In genomic region chr2:7671312-7671711, GRCh38 we compare ENCODE assay signal across 11 cellular contexts.
DNase-seq lines count a peak whose midpoint lies in the region; ATAC-seq, FAIRE-seq and TF ChIP-seq lines count a peak whose summit lies in the region.
"Had no signal": no experiment of that assay in that cellular context is flagged by ENCODE, and none has a peak within 500 bp of the region (broad histone marks: within the 10 kb centered on the region; RNA-seq: fewer than 3 reads in every experiment).

No MANE protein-coding gene starts in this region.

- DNase-seq in HepG2 (ENCODE audit: low spot score), result no peak
- no peak for DNase-seq in right lobe of liver
- DNase-seq in activated T-helper 2 cell treated with anti-CD3 and anti-CD28 coated beads, Interferon-gamma antibody, Interleukin-2, Interleukin-4, amounts not matched to agents 10 μg/mL and 5 μg/mL and 100 μg/mL, durations not matched to agents 14 hours and 24 hours and 36 hours (ENCODE audit: low spot score), result no peak
- peak; percentile 83 to 91 (median 86) for DNase-seq in right cardiac atrium
- no peak for DNase-seq in NAMALWA (ENCODE audit: low spot score)
- DNase-seq in ascending aorta (ENCODE audit: low spot score in 2 of 2), result no peak
- DNase-seq: GDM1 had no signal

- H3K4me3 ChIP-seq in HepG2 (replicated peaks in 1 of 3; ENCODE audit: insufficient read depth in 1 of 3, low read depth in 2 of 3, low read length in 3 of 3) (no peak overlapping the region), right lobe of liver (no peak overlapping the region), right cardiac atrium (ENCODE audit: low read length) (no peak overlapping the region), ascending aorta (no peak overlapping the region)
- H3K4me3 ChIP-seq: coronary artery had no signal

- CTCF ChIA-PET in HepG2 (lab: Yijun Ruan, JAX; ENCODE audit: low intra/inter-chr PET ratio, low total read pairs), result interaction anchor here (1.2 to 1.9 kb wide), 5 partner anchors 244 to 574 kb away, joined by 3 to 17 read pairs (median 8); no protein-coding TSS in a partner anchor

- no peak for FAIRE-seq in HepG2 (lab: Jason Lieb, UNC)

- H3K4me1 ChIP-seq in HepG2 (ENCODE audit: insufficient read depth, low read length), result no peaks in the 10 kb centered on the region
- H3K4me1 ChIP-seq in right lobe of liver, result peaks cover 0 to 6% (median 0%) of the 10 kb centered on the region in 4 donors
- peaks cover 4% of the 10 kb centered on the region for H3K4me1 ChIP-seq in right cardiac atrium (ENCODE audit: control insufficient read depth, insufficient read depth, low read length)
- H3K4me1 ChIP-seq in ascending aorta, result no peaks in the 10 kb centered on the region

- H3K4me1 Mint-ChIP-seq in activated T-helper 2 cell treated with anti-CD3 and anti-CD28 coated beads, Interferon-gamma antibody, Interleukin-2, Interleukin-4, amounts not matched to agents 10 μg/mL and 5 μg/mL and 100 μg/mL, durations not matched to agents 14 hours and 24 hours and 36 hours (ENCODE audit: low read depth), result peaks cover 62% of the 10 kb centered on the region
- H3K4me1 Mint-ChIP-seq: B cell had no signal

- H3K9me3 ChIP-seq in HepG2 (ENCODE audit: low read length) (no peaks in the 10 kb centered on the region), right lobe of liver (no peaks in the 10 kb centered on the region), right cardiac atrium (ENCODE audit: control insufficient read depth, low read length) (no peaks in the 10 kb centered on the region), ascending aorta (no peaks in the 10 kb centered on the region)

- no peak overlapping the region for H2AFZ ChIP-seq in HepG2 (ENCODE audit: low read length)

- TF ChIP-seq RAD21 in HepG2 (CRISPR knock-in tag; IDR thresholded peaks at IDR 0.05), result no peak

- TF ChIP-seq EP300 in HepG2 (IDR thresholded peaks at IDR 0.05; ENCODE audit: low read depth in 2 of 2, low read length in 2 of 2) (no peak), HepG2 (CRISPR knock-in tag; IDR thresholded peaks at IDR 0.05; ENCODE audit: borderline replicate concordance) (no peak)

- H3K4me2 ChIP-seq in HepG2 (ENCODE audit: low read depth, low read length), result no peak overlapping the region

- intact Hi-C loops in HepG2 (cut with micrococcal nuclease; ENCODE audit: unreplicated experiment) (no loop called here), right lobe of liver (cut with DNase I) (no loop called here), right cardiac atrium (cut with DNase I) (no loop called here), ascending aorta (cut with DNase I) (no loop called here)
- intact Hi-C loops in activated T-helper 2 cell treated with anti-CD3 and anti-CD28 coated beads, Interferon-gamma antibody, Interleukin-2, Interleukin-4, amounts not matched to agents 10 μg/mL and 5 μg/mL and 100 μg/mL, durations not matched to agents 14 hours and 24 hours and 36 hours (cut with micrococcal nuclease), result loop anchor here (2.0 to 10.0 kb wide), 7 partner anchors 51 to 873 kb away; no protein-coding TSS in a partner anchor

- ATAC-seq in HepG2 (no peak), right lobe of liver (no peak), right cardiac atrium (peak; percentile 94), HG02642 (IDR thresholded peaks at IDR 0.05; ENCODE audit: poor library complexity, unreplicated experiment) (no peak), esophagus mucosa (no peak)

- no peak for TF ChIP-seq POLR2A in HepG2 (IDR thresholded peaks at IDR 0.05; ENCODE audit: insufficient read depth in 1 of 2, low read depth in 2 of 2, low read length in 2 of 2)
- TF ChIP-seq POLR2A in right lobe of liver (IDR thresholded peaks at IDR 0.05), result no peak

- POLR2A ChIA-PET in HepG2 (lab: Yijun Ruan, JAX), result no interaction called here

- peak overlapping the region; percentile 97 for H3K27ac Mint-ChIP-seq in activated T-helper 2 cell treated with anti-CD3 and anti-CD28 coated beads, Interferon-gamma antibody, Interleukin-2, Interleukin-4, amounts not matched to agents 10 μg/mL and 5 μg/mL and 100 μg/mL, durations not matched to agents 14 hours and 24 hours and 36 hours
- H3K27ac Mint-ChIP-seq: B cell had no signal

- H3K9ac ChIP-seq in HepG2 (ENCODE audit: insufficient read depth, low read depth, low read length), result no peak overlapping the region

- no TSS peak for BruUV-seq in HepG2 (replicated peaks; lab: Mats Ljungman, UMichigan)

- H3K27me3 ChIP-seq in HepG2 (ENCODE audit: control insufficient read depth in 1 of 2, insufficient read depth in 2 of 2, low read length in 2 of 2) (peaks cover 0 to 5% of the 10 kb centered on the region in 2 experiments; a peak in 1 of 5 replicates), right lobe of liver (no peaks in the 10 kb centered on the region), right cardiac atrium (ENCODE audit: control insufficient read depth, insufficient read depth) (no peaks in the 10 kb centered on the region), ascending aorta (no peaks in the 10 kb centered on the region)

- no peaks in the 10 kb centered on the region for H3K79me2 ChIP-seq in HepG2 (ENCODE audit: insufficient read depth, low read length)

- H3K36me3 Mint-ChIP-seq in activated T-helper 2 cell treated with anti-CD3 and anti-CD28 coated beads, Interferon-gamma antibody, Interleukin-2, Interleukin-4, amounts not matched to agents 10 μg/mL and 5 μg/mL and 100 μg/mL, durations not matched to agents 14 hours and 24 hours and 36 hours (ENCODE audit: low read depth), result peaks cover 62% of the 10 kb centered on the region

- no peaks in the 10 kb centered on the region for H4K20me1 ChIP-seq in HepG2 (ENCODE audit: insufficient read depth, low read length)

- WGBS in HepG2 (ENCODE audit: low lambda C conversion rate), result 38% methylated on average over 8 of the region's 8 CpGs
- WGBS in right lobe of liver (ENCODE audit: insufficient coverage, low coverage, low lambda C conversion rate, missing lambda C conversion rate), result 72% methylated on average over 7 of the region's 8 CpGs
- 34% methylated on average over 8 of the region's 8 CpGs for WGBS in right cardiac atrium

- H3K36me3 ChIP-seq in HepG2 (replicated peaks in 1 of 2; ENCODE audit: control insufficient read depth in 1 of 2, insufficient read depth in 2 of 2, low read length in 2 of 2), result no peaks in the 10 kb centered on the region
- H3K36me3 ChIP-seq in right lobe of liver, result no peaks in the 10 kb centered on the region
- no peaks in the 10 kb centered on the region for H3K36me3 ChIP-seq in ascending aorta

- H3K4me3 Mint-ChIP-seq in activated T-helper 2 cell treated with anti-CD3 and anti-CD28 coated beads, Interferon-gamma antibody, Interleukin-2, Interleukin-4, amounts not matched to agents 10 μg/mL and 5 μg/mL and 100 μg/mL, durations not matched to agents 14 hours and 24 hours and 36 hours (ENCODE audit: low read depth), result peak overlapping the region; percentile 55
- H3K4me3 Mint-ChIP-seq: B cell had no signal

- in situ Hi-C loops in HepG2 (cut with HindIII; ENCODE audit: extremely low pct_ligation_motif_present, low pct_unique_long_range_greater_than_20kb), result loop anchor here (25.0 kb wide), 1 partner anchor 559 kb away; no protein-coding TSS in a partner anchor

- no peak for TF ChIP-seq CTCF in HepG2 (CRISPR knock-in tag; IDR thresholded peaks at IDR 0.05)
- TF ChIP-seq CTCF in right lobe of liver (IDR thresholded peaks at IDR 0.05), result no peak
- no peak for TF ChIP-seq CTCF in ascending aorta (IDR thresholded peaks at IDR 0.05)

- no peaks in the 10 kb centered on the region for H3K27me3 Mint-ChIP-seq in activated T-helper 2 cell treated with anti-CD3 and anti-CD28 coated beads, Interferon-gamma antibody, Interleukin-2, Interleukin-4, amounts not matched to agents 10 μg/mL and 5 μg/mL and 100 μg/mL, durations not matched to agents 14 hours and 24 hours and 36 hours (ENCODE audit: low read depth)
- H3K27me3 Mint-ChIP-seq: B cell had no signal

- H3K9me3 Mint-ChIP-seq in activated T-helper 2 cell treated with anti-CD3 and anti-CD28 coated beads, Interferon-gamma antibody, Interleukin-2, Interleukin-4, amounts not matched to agents 10 μg/mL and 5 μg/mL and 100 μg/mL, durations not matched to agents 14 hours and 24 hours and 36 hours, result peaks cover 30% of the 10 kb centered on the region

- H3K27ac ChIP-seq in HepG2 (ENCODE audit: extremely low read length, insufficient read depth, low read length) (no peak overlapping the region), right lobe of liver (no peak overlapping the region), right cardiac atrium (ENCODE audit: low read length) (no peak overlapping the region), ascending aorta (no peak overlapping the region)

TF ChIP-seq in HepG2, 621 proteins besides CTCF, POLR2A, EP300 and RAD21:
- TF ChIP-seq CEBPB (IDR thresholded peaks at IDR 0.05; ENCODE audit: borderline replicate concordance, low read depth, low read length), result 0 out of 2 replicates have a peak, but pooled peaks have one; percentile 17
- TF ChIP-seq ATF4 (CRISPR knock-in tag; IDR thresholded peaks at IDR 0.05), result peak in 1 of 2 experiments; percentile 54; a peak in 2 of 4 replicates
- TF ChIP-seq DMAP1 (CRISPR knock-in tag; IDR thresholded peaks at IDR 0.05), result no peak

Comparison
In these comparisons a context has a peak if more than half of its experiments do, and no peak if none do; other contexts are left out.
1. ATAC-seq: peak in right cardiac atrium (2 of 2); none in HepG2 (single experiment), right lobe of liver (0 of 4), HG02642 (single experiment) and esophagus mucosa (single experiment).
2. DNase-seq: peak in right cardiac atrium (3 of 3); none in HepG2 (single experiment), right lobe of liver (0 of 3), activated T-helper 2 cell treated with anti-CD3 and anti-CD28 coated beads, Interferon-gamma antibody, Interleukin-2, Interleukin-4, amounts not matched to agents 10 μg/mL and 5 μg/mL and 100 μg/mL, durations not matched to agents 14 hours and 24 hours and 36 hours (single experiment), NAMALWA (single experiment) and ascending aorta (0 of 2).